ENCODE assay signal across 8 cellular contexts in genomic region chr10:31745612-31746376, GRCh38.
A peak's percentile ranks its signal among the peaks of the same experiment; 100 is the strongest.
DNase-seq lines count a peak whose midpoint lies in the region; ATAC-seq and TF ChIP-seq lines count a peak whose summit lies in the region.

No MANE protein-coding gene starts in this region.

- TF ChIP-seq CTCF in AG04450 (IDR thresholded peaks at IDR 0.05; ENCODE audit: low read depth, low read length), result no peak
- no peak for TF ChIP-seq CTCF in coronary artery (IDR thresholded peaks at IDR 0.05)

- no peaks in the 10 kb centered on the region; the same call in none of the 2 replicates for H3K9me3 ChIP-seq in AG04450 (ENCODE audit: control insufficient read depth, insufficient read depth, low read length)

- DNase-seq in AG04450 (ENCODE audit: low read depth, low spot score), result peak; percentile 71
- peak; percentile 33 for DNase-seq in activated CD8-positive, alpha-beta memory T cell treated with anti-CD3 and anti-CD28 coated beads, Interleukin-2, amount 50 U/mL, for 4 hours
- peak; percentile 94 for DNase-seq in iris pigment epithelial cell (ENCODE audit: low read depth)
- no peak for DNase-seq in SKM-1 (lab: John Stamatoyannopoulos, UW; ENCODE audit: unreplicated experiment)
- no peak for DNase-seq in NCI-H1105 treated with DMSO at 0.1 percent for 48 hours (lab: John Stamatoyannopoulos, UW)
- no peak for DNase-seq in coronary artery (ENCODE audit: low spot score)
- no peak for DNase-seq in NCI-H748 (lab: John Stamatoyannopoulos, UW; ENCODE audit: unreplicated experiment)

- H3K27ac ChIP-seq in AG04450 (ENCODE audit: low read depth, low read length) (peak overlapping the region; percentile 75), coronary artery (no peak overlapping the region)

- POLR2A ChIA-PET in AG04450 (lab: Yijun Ruan, JAX), result no interaction called here

- no peaks in the 10 kb centered on the region for H3K27me3 ChIP-seq in AG04450 (ENCODE audit: control insufficient read depth, insufficient read depth, low read length)

- CTCF ChIA-PET in AG04450 (lab: Charles Lee), result no interaction called here

- H3K4me3 ChIP-seq in AG04450 (ENCODE audit: low read depth, low read length) (no peak overlapping the region), coronary artery (no peak overlapping the region)

- peak; percentile 50 for ATAC-seq in HG02852 (IDR thresholded peaks at IDR 0.05; ENCODE audit: unreplicated experiment)

Comparison
In these comparisons a context has a peak if more than half of its experiments do, and no peak if none do; other contexts are left out.
1. DNase-seq: peak in AG04450 (single experiment), activated CD8-positive, alpha-beta memory T cell treated with anti-CD3 and anti-CD28 coated beads, Interleukin-2, amount 50 U/mL, for 4 hours (single experiment) and iris pigment epithelial cell (single experiment); none in SKM-1 (single experiment), NCI-H1105 treated with DMSO at 0.1 percent for 48 hours (single experiment), coronary artery (single experiment) and NCI-H748 (single experiment).